ENCODE assay signal across 10 cellular contexts in the genomic region with DNA sequence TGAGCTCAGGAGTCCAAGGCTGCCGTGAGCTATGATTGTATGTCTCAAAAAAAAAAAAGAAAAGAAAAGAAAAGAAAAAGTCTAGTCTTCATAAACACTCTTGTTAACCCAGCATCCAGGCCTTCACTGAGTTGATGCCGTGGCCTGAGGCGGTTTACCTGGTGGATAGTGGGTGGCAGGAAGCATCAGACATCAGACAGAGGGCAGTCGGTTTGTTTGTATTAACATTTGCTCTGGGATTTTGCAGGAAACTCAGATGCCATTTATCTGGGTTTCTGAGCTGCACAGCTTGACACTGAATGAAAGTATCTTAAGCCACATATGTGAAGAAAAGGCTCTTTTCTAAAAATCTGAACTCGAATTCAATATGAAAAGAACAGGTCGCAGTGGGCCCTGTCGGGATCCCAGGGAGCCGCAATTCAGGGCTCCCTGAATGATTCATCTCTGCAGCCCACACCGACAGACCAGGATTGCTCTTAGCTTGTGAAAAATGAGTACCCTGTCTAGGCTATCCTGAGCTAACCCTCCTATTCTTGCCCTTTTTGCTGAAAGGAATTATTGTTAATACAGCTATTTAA. TPM values are rescaled to one million over a fixed set of nuclear protein-coding genes. Genes with fewer than 3 reads are reported as not detected.
DNase-seq lines count a peak whose midpoint lies in the region; ATAC-seq and TF ChIP-seq lines count a peak whose summit lies in the region.
"Had no signal": no experiment of that assay in that cellular context is flagged by ENCODE, and none has a peak within 500 bp of the region (broad histone marks: within the 10 kb centered on the region; RNA-seq: fewer than 3 reads in every experiment).

No MANE protein-coding gene starts in this region.

- no peak for DNase-seq in CD4-positive, CD25-positive, alpha-beta regulatory T cell
- DNase-seq in IMR-90 (peak; percentile 36), breast epithelium (ENCODE audit: low spot score in 2 of 2) (no peak), GM19240 (ENCODE audit: insufficient read length, low spot score) (no peak)
- DNase-seq: stimulated activated CD4-positive, alpha-beta T cell treated with anti-CD3 and anti-CD28 coated beads, Interleukin-2, amount 100 ng/mL, for 48 hours had no signal

- H3K9ac ChIP-seq in IMR-90 (ENCODE audit: low read depth, low read length) (peak overlapping the region; percentile 33; the same call in 1 of the 2 replicates), mucosa of stomach (ENCODE audit: low read length) (peak overlapping the region; percentile 54)

- no peaks in the 10 kb centered on the region for H3K36me3 ChIP-seq in CD4-positive, CD25-positive, alpha-beta regulatory T cell (ENCODE audit: control insufficient read depth, insufficient read depth, low read length)
- no peaks in the 10 kb centered on the region for H3K36me3 ChIP-seq in IMR-90 (ENCODE audit: control insufficient read depth, insufficient read depth, low read length)
- H3K36me3 ChIP-seq in breast epithelium = no peaks in the 10 kb centered on the region
- H3K36me3 ChIP-seq in mucosa of stomach (ENCODE audit: control insufficient read depth, insufficient read depth, low read length) = no peaks in the 10 kb centered on the region

- H3K36me3 Mint-ChIP-seq in CD4-positive, CD25-positive, alpha-beta regulatory T cell = no peaks in the 10 kb centered on the region

- no peak for TF ChIP-seq POLR2A in IMR-90 (IDR thresholded peaks at IDR 0.05; ENCODE audit: low read depth, low read length)
- TF ChIP-seq POLR2A in breast epithelium (IDR thresholded peaks at IDR 0.05) = no peak

- peaks cover 4 to 30% (median 11%) of the 10 kb centered on the region in 4 donors for H3K4me1 Mint-ChIP-seq in CD4-positive, CD25-positive, alpha-beta regulatory T cell

- peak overlapping the region; percentile 81; the same call in 1 of the 2 replicates for H2AK5ac ChIP-seq in IMR-90 (ENCODE audit: low read depth, low read length)

- peaks cover 26% of the 10 kb centered on the region for H3K4me1 ChIP-seq in CD4-positive, CD25-positive, alpha-beta regulatory T cell (ENCODE audit: control insufficient read depth, insufficient read depth, low read length, poor library complexity, severe bottlenecking)
- H3K4me1 ChIP-seq in IMR-90 (ENCODE audit: control insufficient read depth, insufficient read depth, low read length) (peaks cover 10% of the 10 kb centered on the region), breast epithelium (peaks cover 5% of the 10 kb centered on the region in 2 donors), mucosa of stomach (ENCODE audit: control insufficient read depth, insufficient read depth, low read length) (peaks cover 14% of the 10 kb centered on the region)

- WGBS in IMR-90 (ENCODE audit: extremely low coverage in 2 of 2, insufficient read length in 1 of 2), 2 experiments = no CpG with 5 or more reads among the region's 9 CpGs

- in situ Hi-C loops in IMR-90 (cut with MboI; ENCODE audit: low sequenced_read_pairs) = loop anchor here (5.0 kb wide), 1 partner anchor 48 kb away; no protein-coding TSS in a partner anchor

- CTCF ChIA-PET in IMR-90 (lab: Yijun Ruan, JAX) = no interaction called here

- intact Hi-C loops in IMR-90 (cut with micrococcal nuclease) = loop anchor here (2.0 to 10.0 kb wide), 2 partner anchors 48 to 96 kb away; partner anchors contain the start of gene TUBB3
- intact Hi-C loops in breast epithelium (cut with DNase I; ENCODE audit: low total_unique reads) = no loop called here

- H3K14ac ChIP-seq in IMR-90 (replicated peaks; ENCODE audit: low read depth, low read length) = peak overlapping the region; percentile 24; the same call in 1 of the 2 replicates

- no peak for TF ChIP-seq RAD21 in IMR-90 (IDR thresholded peaks at IDR 0.05; ENCODE audit: low read length)

- no peak overlapping the region for H2AK9ac ChIP-seq in IMR-90 (replicated peaks; ENCODE audit: low read depth, low read length, poor library complexity)

- peak overlapping the region; percentile 51; the same call in 1 of the 2 replicates for H4K5ac ChIP-seq in IMR-90 (ENCODE audit: low read depth, low read length)

- no peaks in the 10 kb centered on the region for H3K9me3 ChIP-seq in CD4-positive, CD25-positive, alpha-beta regulatory T cell (ENCODE audit: control insufficient read depth in 2 of 2, low read length in 2 of 2)
- H3K9me3 ChIP-seq in IMR-90 (ENCODE audit: control insufficient read depth, insufficient read depth, low read length) (no peaks in the 10 kb centered on the region), breast epithelium (no peaks in the 10 kb centered on the region), mucosa of stomach (ENCODE audit: control insufficient read depth, low read length) (no peaks in the 10 kb centered on the region)

- peak overlapping the region; percentile 68 to 82 (median 78) for H3K4me3 Mint-ChIP-seq in CD4-positive, CD25-positive, alpha-beta regulatory T cell

- no peak overlapping the region for H3K27ac ChIP-seq in CD4-positive, CD25-positive, alpha-beta regulatory T cell (ENCODE audit: insufficient read depth, low read length, poor library complexity, severe bottlenecking)
- H3K27ac ChIP-seq in IMR-90 (ENCODE audit: insufficient read depth, low read length) = peak overlapping the region; percentile 77
- H3K27ac ChIP-seq in breast epithelium = peak overlapping the region; percentile 69 to 71

- H4K8ac ChIP-seq in IMR-90 (ENCODE audit: low read depth in 2 of 2, low read length in 2 of 2) = peak overlapping the region; percentile 75 to 94

- peak overlapping the region; percentile 54; the same call in 1 of the 3 replicates for H2BK15ac ChIP-seq in IMR-90 (ENCODE audit: low read depth, low read length)

- H4K20me1 ChIP-seq in IMR-90 (ENCODE audit: insufficient read depth, low read length) = peaks cover 3% of the 10 kb centered on the region; the same call in 1 of the 2 replicates

- H3K9me3 Mint-ChIP-seq in CD4-positive, CD25-positive, alpha-beta regulatory T cell = peaks cover 0 to 3% (median 0%) of the 10 kb centered on the region in 7 donors

- H3K56ac ChIP-seq in IMR-90 (ENCODE audit: extremely low read depth, insufficient read depth, low read length) = peak overlapping the region; percentile 52

- dilution Hi-C loops in IMR-90 (cut with HindIII; ENCODE audit: low sequenced_read_pairs, unreplicated experiment) = no loop called here

- H3K27me3 Mint-ChIP-seq in CD4-positive, CD25-positive, alpha-beta regulatory T cell = peaks cover 40% of the 10 kb centered on the region

- H3K18ac ChIP-seq in IMR-90 (ENCODE audit: low read depth, low read length) = peak overlapping the region; percentile 65; the same call in 1 of the 2 replicates

- H4K91ac ChIP-seq in IMR-90 (ENCODE audit: insufficient read depth, low read depth, low read length) = peak overlapping the region; percentile 12

- H2BK120ac ChIP-seq in IMR-90 (ENCODE audit: low read depth, low read length) = peak overlapping the region; percentile 6

- H2AFZ ChIP-seq in IMR-90 (replicated peaks; ENCODE audit: low read length, poor library complexity) = peak overlapping the region; percentile 4

- peak overlapping the region; percentile 2; the same call in 1 of the 2 replicates for H3K23ac ChIP-seq in IMR-90 (ENCODE audit: low read depth, low read length)

- ATAC-seq in CD4-positive, CD25-positive, alpha-beta regulatory T cell (ENCODE audit: low read depth in 2 of 2) = no peak
- ATAC-seq in IMR-90 (ENCODE audit: low read depth) = no peak
- ATAC-seq in GM21786 (IDR thresholded peaks at IDR 0.05; ENCODE audit: unreplicated experiment) = no peak
- no peak for ATAC-seq in GM21360 (IDR thresholded peaks at IDR 0.05; ENCODE audit: unreplicated experiment)
- ATAC-seq in HG03196 (IDR thresholded peaks at IDR 0.05; ENCODE audit: unreplicated experiment) = no peak

- peaks cover 6% of the 10 kb centered on the region for H3K9me1 ChIP-seq in IMR-90 (ENCODE audit: insufficient read depth, low read length)

- H2BK20ac ChIP-seq in IMR-90 (ENCODE audit: low read depth, low read length) = peak overlapping the region; percentile 22

- no peak overlapping the region for H3K4me3 ChIP-seq in CD4-positive, CD25-positive, alpha-beta regulatory T cell (ENCODE audit: low read depth, low read length)
- H3K4me3 ChIP-seq in IMR-90 (ENCODE audit: insufficient read depth, low read depth, low read length) (no peak overlapping the region), breast epithelium (peak overlapping the region in 2 of 3 donors; percentile 71 to 97), mucosa of stomach (ENCODE audit: low read length) (no peak overlapping the region)

- H2BK5ac ChIP-seq in IMR-90 (ENCODE audit: low read depth, low read length, poor library complexity, severe bottlenecking) = peak overlapping the region; percentile 78

- H3K4me2 ChIP-seq in IMR-90 (ENCODE audit: low read depth, low read length) = peak overlapping the region; percentile 64

- peaks cover 7 to 23% of the 10 kb centered on the region in 2 experiments; a peak in 3 of 4 replicates for H3K79me1 ChIP-seq in IMR-90 (ENCODE audit: low read depth in 1 of 2, low read length in 2 of 2)

- H3K27ac Mint-ChIP-seq in CD4-positive, CD25-positive, alpha-beta regulatory T cell = peak overlapping the region; percentile 13 to 77 (median 55)

- H3K27me3 ChIP-seq in CD4-positive, CD25-positive, alpha-beta regulatory T cell (ENCODE audit: control insufficient read depth, insufficient read depth, low read length) = no peaks in the 10 kb centered on the region
- H3K27me3 ChIP-seq in IMR-90 (ENCODE audit: control insufficient read depth, insufficient read depth, low read length) (no peaks in the 10 kb centered on the region), breast epithelium (no peaks in the 10 kb centered on the region), mucosa of stomach (ENCODE audit: control insufficient read depth, insufficient read depth, low read length) (no peaks in the 10 kb centered on the region)

- BruUV-seq in IMR-90 (replicated peaks; lab: Mats Ljungman, UMichigan) = TSS peak; percentile 24

- POLR2A ChIA-PET in IMR-90 (lab: Charles Lee; ENCODE audit: unreplicated experiment) = no interaction called here

- H3K4ac ChIP-seq in IMR-90 (ENCODE audit: low read depth, low read length) = peak overlapping the region; percentile 68; the same call in 1 of the 2 replicates

- TF ChIP-seq CTCF in IMR-90 (conservative IDR thresholded peaks at IDR 0.05; ENCODE audit: low read depth, low read length) = no peak
- no peak for TF ChIP-seq CTCF in breast epithelium (IDR thresholded peaks at IDR 0.05)

RNA-seq across cellular contexts. Expression of gene DBNDD1, which starts 1.1 kb away (rescaled TPM):
- 1.1 TPM for total RNA-seq in CD4-positive, CD25-positive, alpha-beta regulatory T cell
- polyA plus RNA-seq in CD4-positive, CD25-positive, alpha-beta regulatory T cell = 1 to 10 TPM; 2.0 to 7.8 (median 4.7) TPM
- total RNA-seq in IMR-90 (2012; rRNA removed) (3.1 and 3.4 TPM in 2 replicates), breast epithelium (1 to 10 TPM; 3.7 to 7.9 (median 6.0) TPM)
- 23.0 and 26.2 TPM in 2 replicates for polyA plus RNA-seq in IMR-90 (2012; rRNA removed)
- 14.9 and 31.6 TPM in 2 replicates for polyA plus RNA-seq in IMR-90 (2012; cell fraction: cytosol; rRNA removed)
- polyA plus RNA-seq in IMR-90 (2012; cell fraction: nucleus; rRNA removed; ENCODE audit: low replicate concordance) = 11.1 and 18.7 TPM in 2 replicates

RNA-seq across cellular contexts. Expression of gene PRDM7, which starts 56.8 kb away (rescaled TPM):
- not detected for total RNA-seq in CD4-positive, CD25-positive, alpha-beta regulatory T cell
- polyA plus RNA-seq in CD4-positive, CD25-positive, alpha-beta regulatory T cell = not detected
- total RNA-seq in IMR-90 (2012; rRNA removed) = not detected in 2 replicates
- not detected in 2 replicates for polyA plus RNA-seq in IMR-90 (2012; rRNA removed)
- polyA plus RNA-seq in IMR-90 (2012; cell fraction: cytosol; rRNA removed) = not detected in 2 replicates
- polyA plus RNA-seq in IMR-90 (2012; cell fraction: nucleus; rRNA removed; ENCODE audit: low replicate concordance) = 0.03 TPM in 1 of 2 replicates, not detected in the other
- total RNA-seq in breast epithelium = not detected
- total RNA-seq: dermis blood vessel endothelial cell had no signal

Comparison
In these comparisons a context has a peak if more than half of its experiments do, and no peak if none do; other contexts are left out.
1. H3K4me3 ChIP-seq: peak in breast epithelium (2 of 3); none in CD4-positive, CD25-positive, alpha-beta regulatory T cell (single experiment), IMR-90 (single experiment) and mucosa of stomach (single experiment).